Comparison of ENCODE assay signal across 30 cellular contexts in genomic region chr7:76185187-76185915, GRCh38. TPM values are rescaled to one million over a fixed set of nuclear protein-coding genes. Genes with fewer than 3 reads are reported as not detected.
A peak's percentile ranks its signal among the peaks of the same experiment; 100 is the strongest.
DNase-seq lines count a peak whose midpoint lies in the region; ATAC-seq, FAIRE-seq and TF ChIP-seq lines count a peak whose summit lies in the region.
"Had no signal": no experiment of that assay in that cellular context is flagged by ENCODE, and none has a peak within 500 bp of the region (broad histone marks: within the 10 kb centered on the region; RNA-seq: fewer than 3 reads in every experiment).

No MANE protein-coding gene starts in this region.

- peak overlapping the region; percentile 39 for H2AFZ ChIP-seq in astrocyte (ENCODE audit: low read depth, low read length)
- H2AFZ ChIP-seq: hepatocyte, PC-9 had no signal

- no peak overlapping the region for H3K4me3 ChIP-seq in BE2C (ENCODE audit: low read depth, low read length)
- H3K4me3 ChIP-seq in HUES64 (ENCODE audit: low read length) = no peak overlapping the region
- H3K4me3 ChIP-seq in astrocyte (ENCODE audit: insufficient read depth, low read depth, low read length) = no peak overlapping the region
- peak overlapping the region; percentile 18; the same call in 1 of the 2 replicates for H3K4me3 ChIP-seq in iPS-20b (ENCODE audit: low read length)
- H3K4me3 ChIP-seq: colonic mucosa, esophagus muscularis mucosa, HAP-1, hepatocyte, lower lobe of right lung, PC-9 had no signal

- DNase-seq in BE2C (peak; percentile 73), astrocyte (ENCODE audit: low read depth) (no peak), HuH-7.5 (ENCODE audit: low spot score) (no peak), foreskin melanocyte (no peak), T-helper 9 cell (no peak)
- DNase-seq in activated T-cell treated with anti-CD3 and anti-CD28 coated beads, Interleukin-2, amount 50 U/mL, for 72 hours = no peak
- DNase-seq: activated CD4-positive, alpha-beta T cell treated with anti-CD3 and anti-CD28 coated beads for 1 hour; activated CD8-positive, alpha-beta T cell treated with anti-CD3 and anti-CD28 coated beads, Interleukin-2, amount 10 ng/mL, durations not matched to agents 7 days and 5 days; activated gamma-delta T cell treated with Interleukin-2 at 50 U/mL for 16 hours; activated T-cell treated with anti-CD3 and anti-CD28 coated beads for 4 hours; AML-193; colonic mucosa; DMS53; lower lobe of right lung; NCI-H1092 treated with DMSO at 0.1 percent for 48 hours; NCI-H2081; NCI-H446 treated with DMSO at 0.1 percent for 48 hours; PC-9; Right ventricle myocardium superior; stimulated activated naive CD4-positive, alpha-beta T cell had no signal

- no peaks in the 10 kb centered on the region for H3K79me2 ChIP-seq in astrocyte (ENCODE audit: insufficient read depth, low read length)
- H3K79me2 ChIP-seq: hepatocyte had no signal

- H3K9ac ChIP-seq in HUES64 (ENCODE audit: low read depth, low read length) = peak overlapping the region; percentile 57
- H3K9ac ChIP-seq in astrocyte (ENCODE audit: low read length) = no peak overlapping the region
- H3K9ac ChIP-seq in iPS-20b (ENCODE audit: low read depth, low read length) = peak overlapping the region; percentile 55

- H3K9me3 Mint-ChIP-seq in astrocyte (ENCODE audit: unreplicated experiment) = no peaks in the 10 kb centered on the region
- no peaks in the 10 kb centered on the region for H3K9me3 Mint-ChIP-seq in activated T-cell treated with anti-CD3 and anti-CD28 coated beads, Interleukin-2, amount 50 U/mL, for 72 hours

- H3K27me3 Mint-ChIP-seq in astrocyte (ENCODE audit: low read depth, unreplicated experiment) = no peaks in the 10 kb centered on the region
- H3K27me3 Mint-ChIP-seq in activated T-cell treated with anti-CD3 and anti-CD28 coated beads, Interleukin-2, amount 50 U/mL, for 72 hours (ENCODE audit: low read depth) = no peaks in the 10 kb centered on the region

- WGBS in HUES64 = 48% methylated on average over 22 of the region's 22 CpGs

- H3K9me3 ChIP-seq in BE2C (no peaks in the 10 kb centered on the region), HUES64 (ENCODE audit: insufficient read depth, low read depth, low read length) (no peaks in the 10 kb centered on the region), astrocyte (ENCODE audit: insufficient read depth, low read depth, low read length) (no peaks in the 10 kb centered on the region), iPS-20b (ENCODE audit: insufficient read depth, low read depth, low read length) (no peaks in the 10 kb centered on the region)
- H3K9me3 ChIP-seq: colonic mucosa, esophagus muscularis mucosa, HAP-1, lower lobe of right lung had no signal

- peak overlapping the region; percentile 74 for H3K27ac ChIP-seq in HUES64 (ENCODE audit: low read depth, low read length)
- H3K27ac ChIP-seq in astrocyte (ENCODE audit: low read depth, low read length) = no peak overlapping the region
- peak overlapping the region; percentile 81 for H3K27ac ChIP-seq in iPS-20b (ENCODE audit: low read length)
- H3K27ac ChIP-seq: colonic mucosa, esophagus muscularis mucosa, hepatocyte, HL-60, lower lobe of right lung, PC-9 had no signal

- H3K4me1 Mint-ChIP-seq in astrocyte (ENCODE audit: low read depth, unreplicated experiment) = no peaks in the 10 kb centered on the region
- no peaks in the 10 kb centered on the region for H3K4me1 Mint-ChIP-seq in activated T-cell treated with anti-CD3 and anti-CD28 coated beads, Interleukin-2, amount 50 U/mL, for 72 hours (ENCODE audit: low read depth)

- no peak overlapping the region for H3K4me2 ChIP-seq in astrocyte (ENCODE audit: low read length)
- H3K4me2 ChIP-seq: hepatocyte, PC-9 had no signal

- no peaks in the 10 kb centered on the region for H4K20me1 ChIP-seq in astrocyte (ENCODE audit: insufficient read depth, low read length)

- H3K36me3 Mint-ChIP-seq in astrocyte (ENCODE audit: low read depth, unreplicated experiment) = no peaks in the 10 kb centered on the region
- no peaks in the 10 kb centered on the region for H3K36me3 Mint-ChIP-seq in activated T-cell treated with anti-CD3 and anti-CD28 coated beads, Interleukin-2, amount 50 U/mL, for 72 hours (ENCODE audit: insufficient read depth in 2 of 2)
- H3K36me3 Mint-ChIP-seq: IgD-negative memory B cell had no signal

- TF ChIP-seq CTCF in BE2C (IDR thresholded peaks at IDR 0.05; ENCODE audit: low read depth, low read length) (no peak), astrocyte (IDR thresholded peaks at IDR 0.05; ENCODE audit: insufficient read depth, low read depth, low read length) (no peak)

- H3K4me3 Mint-ChIP-seq in astrocyte (ENCODE audit: unreplicated experiment) = no peak overlapping the region
- no peak overlapping the region for H3K4me3 Mint-ChIP-seq in activated T-cell treated with anti-CD3 and anti-CD28 coated beads, Interleukin-2, amount 50 U/mL, for 72 hours
- H3K4me3 Mint-ChIP-seq: activated CD8-positive, alpha-beta T cell treated with anti-CD3 and anti-CD28 coated beads, Interleukin-2, amount 10 ng/mL, durations not matched to agents 7 days and 5 days; IgD-negative memory B cell had no signal

- H3K4me1 ChIP-seq in BE2C = peaks cover 8% of the 10 kb centered on the region
- peaks cover 10% of the 10 kb centered on the region for H3K4me1 ChIP-seq in HUES64 (ENCODE audit: insufficient read depth, low read length)
- no peaks in the 10 kb centered on the region for H3K4me1 ChIP-seq in astrocyte (ENCODE audit: insufficient read depth, low read length)
- peaks cover 9% of the 10 kb centered on the region; the same call in 1 of the 2 replicates for H3K4me1 ChIP-seq in iPS-20b (ENCODE audit: insufficient read depth, low read length)
- H3K4me1 ChIP-seq: colonic mucosa, esophagus muscularis mucosa, HAP-1, lower lobe of right lung had no signal

- FAIRE-seq in astrocyte (lab: Jason Lieb, UNC) = no peak
- FAIRE-seq: A204.1, frontal cortex, keratinocyte had no signal

- H3K36me3 ChIP-seq in BE2C (no peaks in the 10 kb centered on the region), HUES64 (ENCODE audit: insufficient read depth, low read length) (no peaks in the 10 kb centered on the region), astrocyte (ENCODE audit: insufficient read depth, low read length) (no peaks in the 10 kb centered on the region), iPS-20b (ENCODE audit: insufficient read depth, low read depth, low read length) (no peaks in the 10 kb centered on the region)
- H3K36me3 ChIP-seq: colonic mucosa, esophagus muscularis mucosa, HAP-1, lower lobe of right lung had no signal

- ATAC-seq in activated T-cell treated with anti-CD3 and anti-CD28 coated beads, Interleukin-2, amount 50 U/mL, for 72 hours (replicated peaks in 1 of 2) = no peak
- ATAC-seq: activated CD8-positive, alpha-beta T cell treated with anti-CD3 and anti-CD28 coated beads, Interleukin-2, amount 10 ng/mL, durations not matched to agents 7 days and 5 days; lower lobe of right lung had no signal

- no peak overlapping the region for H3K27ac Mint-ChIP-seq in astrocyte (ENCODE audit: unreplicated experiment)
- H3K27ac Mint-ChIP-seq in activated T-cell treated with anti-CD3 and anti-CD28 coated beads, Interleukin-2, amount 50 U/mL, for 72 hours = no peak overlapping the region
- H3K27ac Mint-ChIP-seq: activated CD8-positive, alpha-beta T cell treated with anti-CD3 and anti-CD28 coated beads, Interleukin-2, amount 10 ng/mL, durations not matched to agents 7 days and 5 days; IgD-negative memory B cell had no signal

- no peaks in the 10 kb centered on the region for H3K27me3 ChIP-seq in BE2C
- H3K27me3 ChIP-seq in HUES64 (ENCODE audit: insufficient read depth, low read length) = no peaks in the 10 kb centered on the region
- no peaks in the 10 kb centered on the region for H3K27me3 ChIP-seq in astrocyte (ENCODE audit: insufficient read depth, low read length)
- H3K27me3 ChIP-seq in iPS-20b (ENCODE audit: insufficient read depth, low read length) = no peaks in the 10 kb centered on the region
- H3K27me3 ChIP-seq: colonic mucosa, hepatocyte had no signal

RNA-seq across cellular contexts. Expression of gene SRRM3, which starts 16.3 kb away (rescaled TPM):
- 76.4 TPM for polyA plus RNA-seq in BE2C (2012; ENCODE audit: insufficient read depth, insufficient read length, low read depth)
- 7.2 TPM for polyA plus RNA-seq in HUES64 (2013, experiment 1 of 2)
- 9.5 TPM for polyA plus RNA-seq in HUES64 (2013, experiment 2 of 2)
- 1.7 and 2.7 TPM in 2 replicates for total RNA-seq in astrocyte
- under 1 TPM in 1 of 2 donors, not detected in 1; 0.12 TPM for total RNA-seq in activated T-cell treated with anti-CD3 and anti-CD28 coated beads, Interleukin-2, amount 50 U/mL, for 72 hours
- total RNA-seq: activated CD8-positive, alpha-beta T cell treated with anti-CD3 and anti-CD28 coated beads, Interleukin-2, amount 10 ng/mL, durations not matched to agents 7 days and 5 days had no signal
- polyA plus RNA-seq: IgD-negative memory B cell had no signal
